ENCODE assay signal across 8 cellular contexts in the genomic region with DNA sequence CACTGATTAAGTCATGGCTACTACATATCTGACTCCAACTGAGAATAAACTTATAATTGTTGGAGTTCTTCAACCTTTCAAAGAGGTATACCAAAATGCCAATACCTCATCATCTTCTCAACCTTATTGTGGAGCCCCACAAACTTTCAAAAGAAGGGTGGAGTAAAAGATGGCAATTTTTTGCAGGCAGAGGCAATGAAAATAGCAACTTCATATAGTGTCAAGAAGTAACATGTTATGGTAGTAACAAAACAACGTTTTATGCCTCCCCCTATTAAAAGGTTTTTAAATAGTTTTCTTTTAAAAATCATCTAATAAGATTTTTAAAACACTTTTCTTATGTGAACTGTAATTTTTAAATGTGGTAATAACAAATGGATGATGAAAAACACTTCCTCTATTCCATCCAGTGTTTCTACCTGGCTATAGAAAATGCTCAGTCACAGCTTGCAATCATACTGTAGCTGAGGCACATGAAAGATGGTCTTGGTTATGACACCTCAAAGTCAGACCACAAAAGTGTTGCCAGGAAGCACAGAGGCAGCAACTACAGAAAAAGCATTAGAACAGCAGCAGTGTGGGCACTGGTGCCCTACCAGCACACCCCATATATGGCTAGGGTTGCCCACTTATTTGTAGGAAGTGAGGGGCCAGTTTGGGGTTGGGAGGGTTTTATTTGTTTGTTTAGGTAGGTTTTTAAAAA. TPM values are rescaled to one million over a fixed set of nuclear protein-coding genes. Genes with fewer than 3 reads are reported as not detected.
A peak's percentile ranks its signal among the peaks of the same experiment; 100 is the strongest.
DNase-seq lines count a peak whose midpoint lies in the region; ATAC-seq and TF ChIP-seq lines count a peak whose summit lies in the region.

No MANE protein-coding gene starts in this region.

- intact Hi-C loops in CD8-positive, alpha-beta T cell (cut with DNase I, micrococcal nuclease) = loop anchor here in 1 of 2 experiments (5.0 kb wide), 1 partner anchor 36 kb away; no protein-coding TSS in a partner anchor
- intact Hi-C loops in left lung (cut with DNase I) = no loop called here
- intact Hi-C loops in stomach (cut with DNase I; ENCODE audit: low total_unique reads) = no loop called here

- no peaks in the 10 kb centered on the region for H3K36me3 ChIP-seq in CD8-positive, alpha-beta T cell (ENCODE audit: insufficient read depth, low read length)
- H3K36me3 ChIP-seq in left lung (no peaks in the 10 kb centered on the region), stomach (no peaks in the 10 kb centered on the region)

- POLR2A ChIA-PET in CD8-positive, alpha-beta T cell (lab: Charles Lee) = interaction anchor here (1.0 kb wide), 1 partner anchor 9 kb away, joined by 5 read pairs; no protein-coding TSS in a partner anchor

- no peaks in the 10 kb centered on the region for H3K9me3 Mint-ChIP-seq in CD8-positive, alpha-beta T cell

- DNase-seq in CD8-positive, alpha-beta T cell = peak; percentile 18 to 67 (median 50)
- peak; percentile 31 for DNase-seq in activated CD4-positive, alpha-beta T cell treated with anti-CD3 and anti-CD28 coated beads, Interleukin-2, amount 50 U/mL, for 1 hour
- DNase-seq in left lung (no peak), NCI-H2081 (lab: John Stamatoyannopoulos, UW) (no peak), NCI-H82 treated with DMSO at 0.1 percent for 48 hours (lab: John Stamatoyannopoulos, UW; ENCODE audit: unreplicated experiment) (no peak), stomach (no peak)

- CTCF ChIA-PET in CD8-positive, alpha-beta T cell (lab: Charles Lee) = no interaction called here

- peaks cover 67% of the 10 kb centered on the region for H3K4me1 Mint-ChIP-seq in CD8-positive, alpha-beta T cell (ENCODE audit: low read depth)

- TF ChIP-seq POLR2A in stomach (IDR thresholded peaks at IDR 0.05) = no peak

- peak overlapping the region; percentile 72 for H3K27ac Mint-ChIP-seq in CD8-positive, alpha-beta T cell

- H3K4me3 Mint-ChIP-seq in CD8-positive, alpha-beta T cell = peak overlapping the region; percentile 16

- peaks cover 3% of the 10 kb centered on the region for H3K36me3 Mint-ChIP-seq in CD8-positive, alpha-beta T cell

- no peaks in the 10 kb centered on the region for H3K27me3 Mint-ChIP-seq in CD8-positive, alpha-beta T cell (ENCODE audit: low read depth)

- H3K4me3 ChIP-seq in CD8-positive, alpha-beta T cell (ENCODE audit: low read depth, low read length) = no peak overlapping the region
- H3K4me3 ChIP-seq in left lung (no peak overlapping the region), stomach (no peak overlapping the region)

- ATAC-seq in CD8-positive, alpha-beta T cell = peak; percentile 97
- peak; percentile 98 for ATAC-seq in GM19395 (IDR thresholded peaks at IDR 0.05; ENCODE audit: unreplicated experiment)
- peak; percentile 96 for ATAC-seq in HG03354 (IDR thresholded peaks at IDR 0.05; ENCODE audit: poor library complexity, severe bottlenecking, unreplicated experiment)
- ATAC-seq in left lung = peak; percentile 14

- no peak overlapping the region for H3K27ac ChIP-seq in CD8-positive, alpha-beta T cell (ENCODE audit: low read depth, low read length)
- peak overlapping the region in 1 of 2 donors; percentile 57 for H3K27ac ChIP-seq in left lung
- H3K27ac ChIP-seq in stomach = peak overlapping the region in 2 of 5 donors; percentile 4 to 47

- no peak for TF ChIP-seq EP300 in stomach (IDR thresholded peaks at IDR 0.05)

- H3K9me3 ChIP-seq in CD8-positive, alpha-beta T cell (ENCODE audit: low read length) = no peaks in the 10 kb centered on the region
- no peaks in the 10 kb centered on the region for H3K9me3 ChIP-seq in left lung
- no peaks in the 10 kb centered on the region for H3K9me3 ChIP-seq in stomach

- H3K4me1 ChIP-seq in CD8-positive, alpha-beta T cell (ENCODE audit: insufficient read depth, low read length) = peaks cover 48% of the 10 kb centered on the region
- H3K4me1 ChIP-seq in left lung (peaks cover 4 to 73% of the 10 kb centered on the region in 2 donors), stomach (peaks cover 3 to 84% (median 42%) of the 10 kb centered on the region in 4 donors)

- TF ChIP-seq CTCF in CD8-positive, alpha-beta T cell (IDR thresholded peaks at IDR 0.05) = no peak
- no peak for TF ChIP-seq CTCF in left lung (IDR thresholded peaks at IDR 0.05)
- TF ChIP-seq CTCF in stomach (IDR thresholded peaks at IDR 0.05) = no peak

- 39 to 51% (median 44%) methylated on average over 1 of the region's 1 CpG for WGBS in stomach, 5 donors

- no peaks in the 10 kb centered on the region for H3K27me3 ChIP-seq in CD8-positive, alpha-beta T cell (ENCODE audit: insufficient read depth, low read length)
- H3K27me3 ChIP-seq in left lung (no peaks in the 10 kb centered on the region), stomach (no peaks in the 10 kb centered on the region)

RNA-seq across cellular contexts. Expression of a gene that starts 7.0 kb away (rescaled TPM):
- total RNA-seq in CD8-positive, alpha-beta T cell = 10 to 100 TPM; 67.6 to 72.4 TPM
- total RNA-seq in left lung (10 to 100 TPM; 62.9 to 87.2 TPM), stomach (100 to 1,000 TPM in 3 of 5 donors, 10 to 100 TPM in 2; 85.3 to 425 (median 188) TPM)
- polyA plus RNA-seq in stomach = 100 to 1,000 TPM in 1 of 3 donors, 10 to 100 TPM in 1, 1 to 10 TPM in 1; 7.5 to 125 (median 28.4) TPM

Comparison
In these comparisons a context has a peak if more than half of its experiments do, and no peak if none do; other contexts are left out.
1. ATAC-seq: peak in every context shown above with its lines; median percentile 98 in GM19395; 97 in CD8-positive, alpha-beta T cell; 96 in HG03354; 14 in left lung.
2. DNase-seq: peak in CD8-positive, alpha-beta T cell (7 of 7) and activated CD4-positive, alpha-beta T cell treated with anti-CD3 and anti-CD28 coated beads, Interleukin-2, amount 50 U/mL, for 1 hour (single experiment); none in left lung (0 of 2), NCI-H2081 (0 of 2), NCI-H82 treated with DMSO at 0.1 percent for 48 hours (single experiment) and stomach (single experiment).